1 cellular context compared by ENCODE assay signal in the genomic region with DNA sequence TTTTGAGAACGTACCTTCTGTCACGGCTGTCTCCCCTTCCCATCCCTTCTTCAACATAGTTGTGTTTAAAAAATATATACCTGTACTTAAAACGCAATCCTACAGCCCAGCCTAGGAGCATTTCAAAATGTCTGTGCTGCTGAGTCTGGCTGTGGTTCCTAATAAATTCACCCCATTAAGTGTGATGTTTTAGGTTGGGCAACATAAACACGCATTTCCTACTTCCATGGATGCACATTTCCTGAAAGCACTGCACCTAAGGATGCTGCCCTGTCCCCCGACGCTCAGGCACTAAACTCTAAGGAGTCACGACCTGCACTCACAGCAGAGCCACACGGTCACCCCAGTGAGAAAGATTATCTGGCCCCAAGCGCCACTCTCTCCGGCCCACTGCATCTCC.
A peak's percentile ranks its signal among the peaks of the same experiment; 100 is the strongest.
TF ChIP-seq lines count a peak whose summit lies in the region.

No MANE protein-coding gene starts in this region.

TF ChIP-seq in HEK293, 187 proteins besides CTCF, POLR2A, EP300 and RAD21 (continued from another document):
- TF ChIP-seq, protein P1, sequence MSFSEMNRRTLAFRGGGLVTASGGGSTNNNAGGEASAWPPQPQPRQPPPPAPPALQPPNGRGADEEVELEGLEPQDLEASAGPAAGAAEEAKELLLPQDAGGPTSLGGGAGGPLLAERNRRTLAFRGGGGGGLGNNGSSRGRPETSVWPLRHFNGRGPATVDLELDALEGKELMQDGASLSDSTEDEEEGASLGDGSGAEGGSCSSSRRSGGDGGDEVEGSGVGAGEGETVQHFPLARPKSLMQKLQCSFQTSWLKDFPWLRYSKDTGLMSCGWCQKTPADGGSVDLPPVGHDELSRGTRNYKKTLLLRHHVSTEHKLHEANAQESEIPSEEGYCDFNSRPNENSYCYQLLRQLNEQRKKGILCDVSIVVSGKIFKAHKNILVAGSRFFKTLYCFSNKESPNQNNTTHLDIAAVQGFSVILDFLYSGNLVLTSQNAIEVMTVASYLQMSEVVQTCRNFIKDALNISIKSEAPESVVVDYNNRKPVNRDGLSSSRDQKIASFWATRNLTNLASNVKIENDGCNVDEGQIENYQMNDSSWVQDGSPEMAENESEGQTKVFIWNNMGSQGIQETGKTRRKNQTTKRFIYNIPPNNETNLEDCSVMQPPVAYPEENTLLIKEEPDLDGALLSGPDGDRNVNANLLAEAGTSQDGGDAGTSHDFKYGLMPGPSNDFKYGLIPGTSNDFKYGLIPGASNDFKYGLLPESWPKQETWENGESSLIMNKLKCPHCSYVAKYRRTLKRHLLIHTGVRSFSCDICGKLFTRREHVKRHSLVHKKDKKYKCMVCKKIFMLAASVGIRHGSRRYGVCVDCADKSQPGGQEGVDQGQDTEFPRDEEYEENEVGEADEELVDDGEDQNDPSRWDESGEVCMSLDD (tag by site-specific recombination; IDR thresholded peaks at IDR 0.05), result no peak
- TF ChIP-seq ZNF366 (tag by site-specific recombination; conservative IDR thresholded peaks at IDR 0.05) (0 out of 2 replicates have a peak, but pooled peaks have one; percentile 13), ZNF558 (tag by site-specific recombination; IDR thresholded peaks at IDR 0.05) (no peak), ZFHX2 (tag by site-specific recombination; conservative IDR thresholded peaks at IDR 0.05) (no peak), GLIS2 (tag by site-specific recombination; IDR thresholded peaks at IDR 0.05) (no peak), ZNF791 (tag by site-specific recombination; IDR thresholded peaks at IDR 0.05) (no peak), ZNF621 (tag by site-specific recombination; IDR thresholded peaks at IDR 0.05) (no peak), ZNF2 (tag by site-specific recombination; IDR thresholded peaks at IDR 0.05) (0 out of 2 replicates have a peak, but pooled peaks have one; percentile 36), ZNF214 (tag by site-specific recombination; IDR thresholded peaks at IDR 0.05; ENCODE audit: borderline replicate concordance) (no peak), ZFP3 (tag by site-specific recombination; IDR thresholded peaks at IDR 0.05; ENCODE audit: low read depth) (no peak)
- TF ChIP-seq, protein P2, sequence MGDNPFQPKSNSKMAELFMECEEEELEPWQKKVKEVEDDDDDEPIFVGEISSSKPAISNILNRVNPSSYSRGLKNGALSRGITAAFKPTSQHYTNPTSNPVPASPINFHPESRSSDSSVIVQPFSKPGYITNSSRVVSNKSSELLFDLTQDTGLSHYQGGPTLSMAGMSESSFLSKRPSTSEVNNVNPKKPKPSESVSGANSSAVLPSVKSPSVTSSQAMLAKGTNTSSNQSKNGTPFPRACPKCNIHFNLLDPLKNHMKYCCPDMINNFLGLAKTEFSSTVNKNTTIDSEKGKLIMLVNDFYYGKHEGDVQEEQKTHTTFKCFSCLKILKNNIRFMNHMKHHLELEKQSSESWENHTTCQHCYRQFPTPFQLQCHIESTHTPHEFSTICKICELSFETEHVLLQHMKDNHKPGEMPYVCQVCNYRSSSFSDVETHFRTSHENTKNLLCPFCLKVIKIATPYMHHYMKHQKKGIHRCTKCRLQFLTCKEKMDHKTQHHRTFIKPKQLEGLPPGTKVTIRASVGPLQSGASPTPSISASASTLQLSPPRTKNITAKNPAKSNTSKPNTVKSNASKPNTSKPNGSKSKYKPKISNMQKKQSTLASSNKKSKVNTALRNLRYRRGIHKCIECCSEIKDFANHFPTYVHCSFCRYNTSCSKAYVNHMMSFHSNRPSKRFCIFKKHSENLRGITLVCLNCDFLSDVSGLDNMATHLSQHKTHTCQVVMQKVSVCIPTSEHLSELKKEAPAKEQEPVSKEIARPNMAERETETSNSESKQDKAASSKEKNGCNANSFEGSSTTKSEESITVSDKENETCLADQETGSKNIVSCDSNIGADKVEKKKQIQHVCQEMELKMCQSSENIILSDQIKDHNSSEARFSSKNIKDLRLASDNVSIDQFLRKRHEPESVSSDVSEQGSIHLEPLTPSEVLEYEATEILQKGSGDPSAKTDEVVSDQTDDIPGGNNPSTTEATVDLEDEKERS (tag by site-specific recombination; IDR thresholded peaks at IDR 0.05), result no peak
- TF ChIP-seq, protein P3, sequence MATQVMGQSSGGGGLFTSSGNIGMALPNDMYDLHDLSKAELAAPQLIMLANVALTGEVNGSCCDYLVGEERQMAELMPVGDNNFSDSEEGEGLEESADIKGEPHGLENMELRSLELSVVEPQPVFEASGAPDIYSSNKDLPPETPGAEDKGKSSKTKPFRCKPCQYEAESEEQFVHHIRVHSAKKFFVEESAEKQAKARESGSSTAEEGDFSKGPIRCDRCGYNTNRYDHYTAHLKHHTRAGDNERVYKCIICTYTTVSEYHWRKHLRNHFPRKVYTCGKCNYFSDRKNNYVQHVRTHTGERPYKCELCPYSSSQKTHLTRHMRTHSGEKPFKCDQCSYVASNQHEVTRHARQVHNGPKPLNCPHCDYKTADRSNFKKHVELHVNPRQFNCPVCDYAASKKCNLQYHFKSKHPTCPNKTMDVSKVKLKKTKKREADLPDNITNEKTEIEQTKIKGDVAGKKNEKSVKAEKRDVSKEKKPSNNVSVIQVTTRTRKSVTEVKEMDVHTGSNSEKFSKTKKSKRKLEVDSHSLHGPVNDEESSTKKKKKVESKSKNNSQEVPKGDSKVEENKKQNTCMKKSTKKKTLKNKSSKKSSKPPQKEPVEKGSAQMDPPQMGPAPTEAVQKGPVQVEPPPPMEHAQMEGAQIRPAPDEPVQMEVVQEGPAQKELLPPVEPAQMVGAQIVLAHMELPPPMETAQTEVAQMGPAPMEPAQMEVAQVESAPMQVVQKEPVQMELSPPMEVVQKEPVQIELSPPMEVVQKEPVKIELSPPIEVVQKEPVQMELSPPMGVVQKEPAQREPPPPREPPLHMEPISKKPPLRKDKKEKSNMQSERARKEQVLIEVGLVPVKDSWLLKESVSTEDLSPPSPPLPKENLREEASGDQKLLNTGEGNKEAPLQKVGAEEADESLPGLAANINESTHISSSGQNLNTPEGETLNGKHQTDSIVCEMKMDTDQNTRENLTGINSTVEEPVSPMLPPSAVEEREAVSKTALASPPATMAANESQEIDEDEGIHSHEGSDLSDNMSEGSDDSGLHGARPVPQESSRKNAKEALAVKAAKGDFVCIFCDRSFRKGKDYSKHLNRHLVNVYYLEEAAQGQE (tag by site-specific recombination; IDR thresholded peaks at IDR 0.05), result no peak
- TF ChIP-seq, protein P4, sequence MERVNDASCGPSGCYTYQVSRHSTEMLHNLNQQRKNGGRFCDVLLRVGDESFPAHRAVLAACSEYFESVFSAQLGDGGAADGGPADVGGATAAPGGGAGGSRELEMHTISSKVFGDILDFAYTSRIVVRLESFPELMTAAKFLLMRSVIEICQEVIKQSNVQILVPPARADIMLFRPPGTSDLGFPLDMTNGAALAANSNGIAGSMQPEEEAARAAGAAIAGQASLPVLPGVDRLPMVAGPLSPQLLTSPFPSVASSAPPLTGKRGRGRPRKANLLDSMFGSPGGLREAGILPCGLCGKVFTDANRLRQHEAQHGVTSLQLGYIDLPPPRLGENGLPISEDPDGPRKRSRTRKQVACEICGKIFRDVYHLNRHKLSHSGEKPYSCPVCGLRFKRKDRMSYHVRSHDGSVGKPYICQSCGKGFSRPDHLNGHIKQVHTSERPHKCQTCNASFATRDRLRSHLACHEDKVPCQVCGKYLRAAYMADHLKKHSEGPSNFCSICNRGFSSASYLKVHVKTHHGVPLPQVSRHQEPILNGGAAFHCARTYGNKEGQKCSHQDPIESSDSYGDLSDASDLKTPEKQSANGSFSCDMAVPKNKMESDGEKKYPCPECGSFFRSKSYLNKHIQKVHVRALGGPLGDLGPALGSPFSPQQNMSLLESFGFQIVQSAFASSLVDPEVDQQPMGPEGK (tag by site-specific recombination; IDR thresholded peaks at IDR 0.05), result 0 out of 2 replicates have a peak, but pooled peaks have one; percentile 30
- TF ChIP-seq, protein P5, sequence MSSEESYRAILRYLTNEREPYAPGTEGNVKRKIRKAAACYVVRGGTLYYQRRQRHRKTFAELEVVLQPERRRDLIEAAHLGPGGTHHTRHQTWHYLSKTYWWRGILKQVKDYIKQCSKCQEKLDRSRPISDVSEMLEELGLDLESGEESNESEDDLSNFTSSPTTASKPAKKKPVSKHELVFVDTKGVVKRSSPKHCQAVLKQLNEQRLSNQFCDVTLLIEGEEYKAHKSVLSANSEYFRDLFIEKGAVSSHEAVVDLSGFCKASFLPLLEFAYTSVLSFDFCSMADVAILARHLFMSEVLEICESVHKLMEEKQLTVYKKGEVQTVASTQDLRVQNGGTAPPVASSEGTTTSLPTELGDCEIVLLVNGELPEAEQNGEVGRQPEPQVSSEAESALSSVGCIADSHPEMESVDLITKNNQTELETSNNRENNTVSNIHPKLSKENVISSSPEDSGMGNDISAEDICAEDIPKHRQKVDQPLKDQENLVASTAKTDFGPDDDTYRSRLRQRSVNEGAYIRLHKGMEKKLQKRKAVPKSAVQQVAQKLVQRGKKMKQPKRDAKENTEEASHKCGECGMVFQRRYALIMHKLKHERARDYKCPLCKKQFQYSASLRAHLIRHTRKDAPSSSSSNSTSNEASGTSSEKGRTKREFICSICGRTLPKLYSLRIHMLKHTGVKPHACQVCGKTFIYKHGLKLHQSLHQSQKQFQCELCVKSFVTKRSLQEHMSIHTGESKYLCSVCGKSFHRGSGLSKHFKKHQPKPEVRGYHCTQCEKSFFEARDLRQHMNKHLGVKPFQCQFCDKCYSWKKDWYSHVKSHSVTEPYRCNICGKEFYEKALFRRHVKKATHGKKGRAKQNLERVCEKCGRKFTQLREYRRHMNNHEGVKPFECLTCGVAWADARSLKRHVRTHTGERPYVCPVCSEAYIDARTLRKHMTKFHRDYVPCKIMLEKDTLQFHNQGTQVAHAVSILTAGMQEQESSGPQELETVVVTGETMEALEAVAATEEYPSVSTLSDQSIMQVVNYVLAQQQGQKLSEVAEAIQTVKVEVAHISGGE (tag by site-specific recombination; conservative IDR thresholded peaks at IDR 0.05; ENCODE audit: low read depth), result no peak
- TF ChIP-seq, protein P6, sequence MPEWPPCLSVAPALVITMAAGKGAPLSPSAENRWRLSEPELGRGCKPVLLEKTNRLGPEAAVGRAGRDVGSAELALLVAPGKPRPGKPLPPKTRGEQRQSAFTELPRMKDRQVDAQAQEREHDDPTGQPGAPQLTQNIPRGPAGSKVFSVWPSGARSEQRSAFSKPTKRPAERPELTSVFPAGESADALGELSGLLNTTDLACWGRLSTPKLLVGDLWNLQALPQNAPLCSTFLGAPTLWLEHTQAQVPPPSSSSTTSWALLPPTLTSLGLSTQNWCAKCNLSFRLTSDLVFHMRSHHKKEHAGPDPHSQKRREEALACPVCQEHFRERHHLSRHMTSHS (tag by site-specific recombination; IDR thresholded peaks at IDR 0.05), result no peak
